In the genomic region with DNA sequence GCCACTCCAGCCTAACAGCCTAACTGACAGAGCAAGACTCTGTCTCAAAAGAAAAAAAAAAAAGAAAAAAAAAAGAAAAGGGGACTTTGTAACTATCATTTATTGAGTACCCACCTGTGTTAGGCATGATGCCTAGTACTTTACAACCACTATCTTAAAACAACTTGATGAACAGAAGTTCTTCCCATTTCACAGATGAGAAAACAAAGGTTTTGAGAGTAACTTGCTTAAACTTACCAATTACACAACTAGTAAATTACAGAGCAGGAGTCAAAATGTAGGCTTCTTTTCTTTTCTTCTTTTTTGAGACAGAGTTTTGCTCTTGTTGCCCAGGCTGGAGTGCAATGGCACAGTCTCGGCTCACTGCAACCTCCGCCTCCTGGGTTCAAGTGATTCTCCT, we compare ENCODE assay signal across 1 cellular context.
TF ChIP-seq lines count a peak whose summit lies in the region.

No MANE protein-coding gene starts in this region.

TF ChIP-seq in K562, 482 proteins besides CTCF, POLR2A, EP300 and RAD21:
- TF ChIP-seq, protein P1, sequence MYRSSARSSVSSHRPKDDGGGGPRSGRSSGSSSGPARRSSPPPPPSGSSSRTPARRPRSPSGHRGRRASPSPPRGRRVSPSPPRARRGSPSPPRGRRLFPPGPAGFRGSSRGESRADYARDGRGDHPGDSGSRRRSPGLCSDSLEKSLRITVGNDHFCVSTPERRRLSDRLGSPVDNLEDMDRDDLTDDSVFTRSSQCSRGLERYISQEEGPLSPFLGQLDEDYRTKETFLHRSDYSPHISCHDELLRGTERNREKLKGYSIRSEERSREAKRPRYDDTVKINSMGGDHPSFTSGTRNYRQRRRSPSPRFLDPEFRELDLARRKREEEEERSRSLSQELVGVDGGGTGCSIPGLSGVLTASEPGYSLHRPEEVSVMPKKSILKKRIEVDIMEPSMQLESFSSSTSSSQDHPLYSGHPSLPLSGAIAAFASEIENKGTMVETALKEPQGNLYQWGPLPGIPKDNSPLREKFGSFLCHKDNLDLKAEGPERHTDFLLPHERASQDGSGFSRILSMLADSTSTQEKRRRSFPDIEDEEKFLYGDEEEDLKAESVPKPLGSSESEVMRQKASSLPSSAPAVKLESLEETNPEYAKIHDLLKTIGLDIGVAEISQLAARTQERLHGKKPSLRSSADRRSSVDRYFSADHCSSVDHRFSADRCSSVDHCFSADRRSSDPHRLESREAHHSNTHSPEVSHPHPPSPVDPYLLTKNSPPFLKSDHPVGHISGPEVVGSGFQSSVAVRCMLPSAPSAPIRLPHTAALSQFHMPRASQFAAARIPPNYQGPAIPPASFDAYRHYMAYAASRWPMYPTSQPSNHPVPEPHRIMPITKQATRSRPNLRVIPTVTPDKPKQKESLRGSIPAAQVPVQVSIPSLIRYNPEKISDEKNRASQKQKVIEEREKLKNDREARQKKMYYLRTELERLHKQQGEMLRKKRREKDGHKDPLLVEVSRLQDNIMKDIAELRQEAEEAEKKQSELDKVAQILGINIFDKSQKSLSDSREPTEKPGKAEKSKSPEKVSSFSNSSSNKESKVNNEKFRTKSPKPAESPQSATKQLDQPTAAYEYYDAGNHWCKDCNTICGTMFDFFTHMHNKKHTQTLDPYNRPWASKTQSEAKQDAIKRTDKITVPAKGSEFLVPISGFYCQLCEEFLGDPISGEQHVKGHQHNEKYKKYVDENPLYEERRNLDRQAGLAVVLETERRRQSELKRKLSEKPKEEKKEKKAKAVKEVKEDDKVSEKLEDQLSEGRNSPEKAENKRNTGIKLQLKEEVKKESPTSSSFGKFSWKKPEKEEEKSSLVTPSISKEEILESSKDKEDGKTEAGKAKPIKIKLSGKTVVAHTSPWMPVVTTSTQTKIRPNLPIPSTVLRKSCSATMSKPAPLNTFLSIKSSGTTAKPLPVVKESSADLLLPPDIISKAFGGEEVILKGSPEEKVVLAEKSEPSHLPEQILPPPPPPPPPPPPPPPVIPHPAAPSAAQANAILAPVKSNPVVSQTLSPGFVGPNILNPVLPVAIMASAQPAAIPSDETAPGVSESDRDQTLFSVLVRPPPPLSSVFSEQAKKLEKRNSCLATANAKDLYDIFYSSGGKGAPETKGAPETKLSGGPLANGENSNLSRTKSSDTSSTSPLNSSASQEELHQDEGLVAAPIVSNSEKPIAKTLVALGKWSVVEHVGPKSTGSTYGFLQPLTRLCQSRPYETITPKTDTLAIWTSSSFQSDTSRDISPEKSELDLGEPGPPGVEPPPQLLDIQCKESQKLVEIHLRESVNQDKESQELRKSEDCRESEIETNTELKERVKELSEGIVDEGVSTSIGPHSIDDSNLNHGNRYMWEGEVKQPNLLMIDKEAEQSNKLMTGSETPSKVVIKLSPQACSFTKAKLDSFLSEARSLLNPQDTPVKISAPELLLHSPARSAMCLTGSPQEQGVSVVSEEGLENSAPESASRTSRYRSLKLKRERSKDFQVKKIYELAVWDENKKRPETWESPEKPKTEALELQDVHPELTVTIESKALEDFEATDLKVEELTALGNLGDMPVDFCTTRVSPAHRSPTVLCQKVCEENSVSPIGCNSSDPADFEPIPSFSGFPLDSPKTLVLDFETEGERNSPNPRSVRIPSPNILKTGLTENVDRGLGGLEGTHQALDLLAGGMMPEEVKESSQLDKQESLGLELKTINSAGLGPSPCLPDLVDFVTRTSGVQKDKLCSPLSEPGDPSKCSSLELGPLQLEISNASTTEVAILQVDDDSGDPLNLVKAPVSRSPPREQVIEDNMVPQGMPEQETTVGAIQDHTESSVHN (IDR thresholded peaks at IDR 0.05; ENCODE audit: borderline replicate concordance in 1 of 2, low read depth in 1 of 2) = no peak
- TF ChIP-seq RBM25 (IDR thresholded peaks at IDR 0.05; ENCODE audit: low read depth, low read length, severe bottlenecking) (peak; percentile 89), ZNF431 (CRISPR knock-in tag; IDR thresholded peaks at IDR 0.05) (no peak), KDM1A (IDR thresholded peaks at IDR 0.05) (peak; percentile 19 to 28; a peak in 1 of 4 replicates), ADNP (tag; IDR thresholded peaks at IDR 0.05) (peak; percentile 71), ARHGAP35 (IDR thresholded peaks at IDR 0.05; ENCODE audit: partially characterized antibody) (no peak), NR4A1 (CRISPR knock-in tag; IDR thresholded peaks at IDR 0.05) (no peak), NR4A1 (tag; IDR thresholded peaks at IDR 0.05) (no peak), LARP7 (IDR thresholded peaks at IDR 0.05) (no peak), BCOR (IDR thresholded peaks at IDR 0.05) (peak; percentile 72), NBN (IDR thresholded peaks at IDR 0.05; ENCODE audit: low read depth) (no peak), HNRNPUL1 (IDR thresholded peaks at IDR 0.05; ENCODE audit: low read length) (no peak)
- TF ChIP-seq, protein P2, sequence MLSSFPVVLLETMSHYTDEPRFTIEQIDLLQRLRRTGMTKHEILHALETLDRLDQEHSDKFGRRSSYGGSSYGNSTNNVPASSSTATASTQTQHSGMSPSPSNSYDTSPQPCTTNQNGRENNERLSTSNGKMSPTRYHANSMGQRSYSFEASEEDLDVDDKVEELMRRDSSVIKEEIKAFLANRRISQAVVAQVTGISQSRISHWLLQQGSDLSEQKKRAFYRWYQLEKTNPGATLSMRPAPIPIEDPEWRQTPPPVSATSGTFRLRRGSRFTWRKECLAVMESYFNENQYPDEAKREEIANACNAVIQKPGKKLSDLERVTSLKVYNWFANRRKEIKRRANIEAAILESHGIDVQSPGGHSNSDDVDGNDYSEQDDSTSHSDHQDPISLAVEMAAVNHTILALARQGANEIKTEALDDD (IDR thresholded peaks at IDR 0.05) = 0 out of 2 replicates have a peak, but pooled peaks have one; percentile 15
- TF ChIP-seq, protein P3, sequence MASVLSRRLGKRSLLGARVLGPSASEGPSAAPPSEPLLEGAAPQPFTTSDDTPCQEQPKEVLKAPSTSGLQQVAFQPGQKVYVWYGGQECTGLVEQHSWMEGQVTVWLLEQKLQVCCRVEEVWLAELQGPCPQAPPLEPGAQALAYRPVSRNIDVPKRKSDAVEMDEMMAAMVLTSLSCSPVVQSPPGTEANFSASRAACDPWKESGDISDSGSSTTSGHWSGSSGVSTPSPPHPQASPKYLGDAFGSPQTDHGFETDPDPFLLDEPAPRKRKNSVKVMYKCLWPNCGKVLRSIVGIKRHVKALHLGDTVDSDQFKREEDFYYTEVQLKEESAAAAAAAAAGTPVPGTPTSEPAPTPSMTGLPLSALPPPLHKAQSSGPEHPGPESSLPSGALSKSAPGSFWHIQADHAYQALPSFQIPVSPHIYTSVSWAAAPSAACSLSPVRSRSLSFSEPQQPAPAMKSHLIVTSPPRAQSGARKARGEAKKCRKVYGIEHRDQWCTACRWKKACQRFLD (CRISPR knock-in tag; IDR thresholded peaks at IDR 0.05) = no peak
TF ChIP-seq in K562: peak in this region for 5.
